In the genomic region with DNA sequence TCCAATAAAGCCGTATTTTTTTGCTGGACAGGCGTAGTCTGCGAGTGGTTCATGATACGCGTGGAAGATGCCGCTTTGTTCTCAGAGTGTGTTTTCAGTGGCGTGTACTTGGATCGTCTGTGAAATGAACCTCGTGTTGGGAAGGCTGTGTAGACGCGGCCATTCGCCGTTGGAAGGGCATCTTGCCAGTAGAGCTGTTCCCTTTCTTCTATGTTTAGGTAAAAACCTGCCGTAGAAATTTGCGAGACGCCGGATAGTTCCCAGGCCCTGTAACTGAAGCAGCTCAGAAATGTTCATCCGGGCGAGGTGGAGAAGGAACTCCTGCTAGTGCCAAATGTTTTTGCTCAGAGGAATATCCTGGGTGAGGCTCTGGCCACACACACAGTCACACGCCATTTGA, we compare ENCODE assay signal across 9 cellular contexts.
"Had no signal": no experiment of that assay in that cellular context is flagged by ENCODE, and none has a peak within 500 bp of the region (broad histone marks: within the 10 kb centered on the region; RNA-seq: fewer than 3 reads in every experiment).

No MANE protein-coding gene starts in this region.

- H3K27me3 ChIP-seq: cardiac muscle cell, colonic mucosa, thyroid gland had no signal

- H3K27ac Mint-ChIP-seq: activated B cell treated with CpG ODN at 0.5 μM for 24 hours; activated naive CD8-positive, alpha-beta T cell treated with anti-CD3 and anti-CD28 coated beads, Interleukin-2, amount 50 U/mL, for 24 hours; nephron progenitor cell; T-helper 1 cell treated with Interleukin-12 subunit alpha and Interleukin-12 subunit beta and Interleukin-4 antibody, amounts not matched to agents 30 μg/mL and 1 μg/mL, for 36 hours had no signal

- H3K9me3 ChIP-seq: colonic mucosa, esophagus squamous epithelium, left lung, thyroid gland had no signal

- H3K36me3 ChIP-seq: colonic mucosa, thyroid gland had no signal

- H3K4me1 ChIP-seq: colonic mucosa had no signal

- H3K4me3 ChIP-seq: cardiac muscle cell, colonic mucosa, esophagus squamous epithelium, left lung, thyroid gland had no signal

- H3K27me3 Mint-ChIP-seq: activated B cell treated with CpG ODN at 0.5 μM for 24 hours; activated naive CD8-positive, alpha-beta T cell treated with anti-CD3 and anti-CD28 coated beads, Interleukin-2, amount 50 U/mL, for 24 hours had no signal

- H3K4me3 Mint-ChIP-seq: activated B cell treated with CpG ODN at 0.5 μM for 24 hours; activated naive CD8-positive, alpha-beta T cell treated with anti-CD3 and anti-CD28 coated beads, Interleukin-2, amount 50 U/mL, for 24 hours; T-helper 1 cell treated with Interleukin-12 subunit alpha and Interleukin-12 subunit beta and Interleukin-4 antibody, amounts not matched to agents 30 μg/mL and 1 μg/mL, for 36 hours had no signal

- ATAC-seq: activated naive CD8-positive, alpha-beta T cell treated with anti-CD3 and anti-CD28 coated beads, Interleukin-2, amount 50 U/mL, for 24 hours had no signal

- H3K27ac ChIP-seq: cardiac muscle cell, colonic mucosa, esophagus squamous epithelium, left lung, thyroid gland had no signal

- H3K9me3 Mint-ChIP-seq: activated B cell treated with CpG ODN at 0.5 μM for 24 hours; activated naive CD8-positive, alpha-beta T cell treated with anti-CD3 and anti-CD28 coated beads, Interleukin-2, amount 50 U/mL, for 24 hours; T-helper 1 cell treated with Interleukin-12 subunit alpha and Interleukin-12 subunit beta and Interleukin-4 antibody, amounts not matched to agents 30 μg/mL and 1 μg/mL, for 36 hours had no signal

- DNase-seq: esophagus squamous epithelium had no signal
